7 cellular contexts compared by ENCODE assay signal in genomic region chr11:62694455-62695167, GRCh38. TPM values are rescaled to one million over a fixed set of nuclear protein-coding genes. Genes with fewer than 3 reads are reported as not detected.
A peak's percentile ranks its signal among the peaks of the same experiment; 100 is the strongest.
DNase-seq lines count a peak whose midpoint lies in the region; ATAC-seq and TF ChIP-seq lines count a peak whose summit lies in the region.

No MANE protein-coding gene starts in this region.

- TF ChIP-seq POLR2A in breast epithelium (IDR thresholded peaks at IDR 0.05), result no peak

- intact Hi-C loops in breast epithelium (cut with DNase I; ENCODE audit: low total_unique reads), result loop anchor here (1.0 kb wide), 1 partner anchor 22 kb away; the partner anchor contains the start of gene LBHD1

- H3K9me3 ChIP-seq in WERI-Rb-1 (ENCODE audit: severe bottlenecking), result no peaks in the 10 kb centered on the region
- H3K9me3 ChIP-seq in breast epithelium, result no peaks in the 10 kb centered on the region

- H3K27ac ChIP-seq in WERI-Rb-1, result peak overlapping the region; percentile 11
- peak overlapping the region in 1 of 2 donors; percentile 38 for H3K27ac ChIP-seq in breast epithelium

- TF ChIP-seq CTCF in GM12872 (IDR thresholded peaks at IDR 0.05; ENCODE audit: insufficient read depth, low read depth, low read length) (peak; percentile 88), WERI-Rb-1 (IDR thresholded peaks at IDR 0.05; ENCODE audit: low read depth, low read length) (peak; percentile 80), breast epithelium (IDR thresholded peaks at IDR 0.05) (peak; percentile 45 to 72 (median 62))

- H3K36me3 ChIP-seq in WERI-Rb-1, result peaks cover 59% of the 10 kb centered on the region
- no peaks in the 10 kb centered on the region for H3K36me3 ChIP-seq in breast epithelium

- DNase-seq in NCI-H146 treated with DMSO at 0.1 percent for 48 hours (lab: John Stamatoyannopoulos, UW; ENCODE audit: unreplicated experiment) (peak; percentile 25), WERI-Rb-1 (peak; percentile 83), breast epithelium (ENCODE audit: low spot score in 2 of 2) (peak; percentile 66 to 68), inferior parietal cortex (ENCODE audit: extremely low spot score) (peak; percentile 81)
- peak; percentile 54 to 62 for DNase-seq in stimulated activated CD4-positive, alpha-beta T cell treated with anti-CD3 and anti-CD28 coated beads, Interleukin-1b, Interleukin-23, amount 100 ng/mL, for 1 hour (ENCODE audit: low read depth in 2 of 2)

- H3K4me3 ChIP-seq in WERI-Rb-1 (ENCODE audit: low read depth, low read length) (no peak overlapping the region), breast epithelium (no peak overlapping the region)

- no peak for ATAC-seq in GM21367 (IDR thresholded peaks at IDR 0.05; ENCODE audit: unreplicated experiment)

- no peaks in the 10 kb centered on the region for H3K4me1 ChIP-seq in breast epithelium

- H3K27me3 ChIP-seq in WERI-Rb-1 (ENCODE audit: insufficient read depth, low read depth, severe bottlenecking), result no peaks in the 10 kb centered on the region
- no peaks in the 10 kb centered on the region for H3K27me3 ChIP-seq in breast epithelium

RNA-seq across cellular contexts. Expression of gene LRRN4CL, which starts 5.3 kb away (rescaled TPM):
- 10 to 100 TPM in 2 of 3 donors, 1 to 10 TPM in 1; 9.8 to 15.1 (median 13.6) TPM for total RNA-seq in breast epithelium

RNA-seq across cellular contexts. Expression of gene BSCL2, which starts 12.6 kb away (rescaled TPM):
- 10 to 100 TPM; 40.2 to 58.4 (median 54.1) TPM for total RNA-seq in breast epithelium

RNA-seq across cellular contexts. Expression of gene GNG3, which starts 12.9 kb away (rescaled TPM):
- not detected for total RNA-seq in breast epithelium

RNA-seq across cellular contexts. Expression of gene UBXN1, which starts 15.7 kb away (rescaled TPM):
- 100 to 1,000 TPM; 204 to 248 (median 239) TPM for total RNA-seq in breast epithelium

RNA-seq across cellular contexts. Expression of gene LBHD1, which starts 22.5 kb away (rescaled TPM):
- total RNA-seq in breast epithelium, result 1 to 10 TPM; 4.3 to 6.0 (median 5.6) TPM

Comparison
In these comparisons a context has a peak if more than half of its experiments do, and no peak if none do; other contexts are left out.
1. DNase-seq: peak in every context shown above with its lines; median percentile 83 in WERI-Rb-1; 81 in inferior parietal cortex; 67 in breast epithelium; 58 in stimulated activated CD4-positive, alpha-beta T cell treated with anti-CD3 and anti-CD28 coated beads, Interleukin-1b, Interleukin-23, amount 100 ng/mL, for 1 hour; 25 in NCI-H146 treated with DMSO at 0.1 percent for 48 hours.